ENCODE assay signal across 18 cellular contexts in the genomic region with DNA sequence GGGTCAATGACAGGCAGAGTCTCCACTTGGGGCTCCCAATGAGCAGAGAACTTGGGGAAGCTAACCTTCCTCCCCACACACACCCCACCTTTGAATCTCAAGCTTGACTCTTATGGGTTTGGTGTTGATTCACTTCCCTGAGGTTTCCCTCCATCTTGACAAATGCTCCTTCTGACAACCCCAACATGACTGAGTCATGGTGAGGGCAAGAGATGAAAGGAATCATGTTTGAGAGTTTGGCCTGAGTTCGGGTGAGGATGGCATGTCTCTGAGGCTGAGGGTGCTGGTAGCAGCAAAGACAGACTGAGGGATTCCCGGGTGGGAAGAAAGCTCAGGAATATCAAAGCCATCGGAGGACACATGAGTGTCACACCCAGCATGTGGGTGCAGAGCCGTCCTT. TPM values are rescaled to one million over a fixed set of nuclear protein-coding genes. Genes with fewer than 3 reads are reported as not detected.
A peak's percentile ranks its signal among the peaks of the same experiment; 100 is the strongest.
DNase-seq lines count a peak whose midpoint lies in the region; ATAC-seq, FAIRE-seq and TF ChIP-seq lines count a peak whose summit lies in the region.
"Had no signal": no experiment of that assay in that cellular context is flagged by ENCODE, and none has a peak within 500 bp of the region (broad histone marks: within the 10 kb centered on the region; RNA-seq: fewer than 3 reads in every experiment).

No MANE protein-coding gene starts in this region.

- DNase-seq in MCF 10A (ENCODE audit: unreplicated experiment) (peak; percentile 37), breast epithelium (ENCODE audit: low spot score in 2 of 2) (no peak), keratinocyte (ENCODE audit: low read depth, low spot score) (no peak), type B pancreatic cell (ENCODE audit: extremely low spot score, unreplicated experiment) (no peak), putamen (ENCODE audit: low spot score) (no peak), NCI-H1417 treated with DMSO at 0.1 percent for 48 hours (lab: John Stamatoyannopoulos, UW) (no peak)
- DNase-seq: Calu3, GDM1, MV-4-11, NCI-H1436, NCI-H2029 treated with DMSO at 0.1 percent for 48 hours, PC-9 had no signal

- H3K27ac Mint-ChIP-seq in MCF 10A (ENCODE audit: low read depth, unreplicated experiment) = no peak overlapping the region
- no peak overlapping the region for H3K27ac Mint-ChIP-seq in activated T-helper 17 cell treated with anti-CD3 and anti-CD28 coated beads, Interleukin-2, amount 50 U/mL, for 72 hours
- peak overlapping the region; percentile 54 for H3K27ac Mint-ChIP-seq in type B pancreatic cell

- no peaks in the 10 kb centered on the region for H3K36me3 ChIP-seq in breast epithelium
- no peaks in the 10 kb centered on the region for H3K36me3 ChIP-seq in keratinocyte (ENCODE audit: control insufficient read depth in 2 of 2, extremely low read depth in 1 of 2, insufficient read depth in 2 of 2, low read length in 2 of 2)

- intact Hi-C loops in MCF 10A (cut with micrococcal nuclease) (no loop called here), breast epithelium (cut with DNase I; ENCODE audit: low total_unique reads) (loop anchor here (10.0 kb wide), 1 partner anchor 82 kb away; no protein-coding TSS in a partner anchor)

- no peak overlapping the region for H3K9ac ChIP-seq in keratinocyte (ENCODE audit: control insufficient read depth, extremely low read depth, insufficient read depth, low read length)

- no TSS peak for BruUV-seq in MCF 10A (replicated peaks; lab: Mats Ljungman, UMichigan)

- no peak overlapping the region for H2AFZ ChIP-seq in keratinocyte (ENCODE audit: control insufficient read depth, low read length)
- H2AFZ ChIP-seq: PC-9 had no signal

- H3K4me1 ChIP-seq in breast epithelium (peaks cover 10 to 11% of the 10 kb centered on the region in 2 donors), keratinocyte (ENCODE audit: control insufficient read depth, extremely low read depth, insufficient read depth, low read length) (peaks cover 43% of the 10 kb centered on the region)

- no peaks in the 10 kb centered on the region for H3K27me3 Mint-ChIP-seq in MCF 10A (ENCODE audit: insufficient read depth, unreplicated experiment)
- peaks cover 33% of the 10 kb centered on the region for H3K27me3 Mint-ChIP-seq in activated T-helper 17 cell treated with anti-CD3 and anti-CD28 coated beads, Interleukin-2, amount 50 U/mL, for 72 hours
- H3K27me3 Mint-ChIP-seq in type B pancreatic cell = peaks cover 2% of the 10 kb centered on the region

- CTCF ChIA-PET in MCF 10A (lab: Yijun Ruan, JAX) = interaction anchor here (0.8 to 22.4 kb wide), 3 partner anchors 94 to 147 kb away, joined by 4 to 415 read pairs (median 218); no protein-coding TSS in a partner anchor

- POLR2A ChIA-PET in MCF 10A (lab: Yijun Ruan, JAX) = interaction anchor here (0.6 to 1.2 kb wide), 3 partner anchors 26 to 136 kb away, joined by 3 to 5 read pairs (median 4); no protein-coding TSS in a partner anchor

- no peak overlapping the region for H3K4me2 ChIP-seq in keratinocyte (ENCODE audit: control insufficient read depth, extremely low read depth, insufficient read depth, low read depth, low read length)
- H3K4me2 ChIP-seq: PC-9 had no signal

- ATAC-seq in activated T-helper 17 cell treated with anti-CD3 and anti-CD28 coated beads, Interleukin-2, amount 50 U/mL, for 72 hours (replicated peaks) = peak; percentile 13
- no peak for ATAC-seq in GM19035 (IDR thresholded peaks at IDR 0.05; ENCODE audit: unreplicated experiment)
- ATAC-seq: HepG2 had no signal

- no peaks in the 10 kb centered on the region for H3K9me3 Mint-ChIP-seq in MCF 10A (ENCODE audit: unreplicated experiment)
- H3K9me3 Mint-ChIP-seq in activated T-helper 17 cell treated with anti-CD3 and anti-CD28 coated beads, Interleukin-2, amount 50 U/mL, for 72 hours = no peaks in the 10 kb centered on the region
- no peaks in the 10 kb centered on the region for H3K9me3 Mint-ChIP-seq in type B pancreatic cell

- H3K27ac ChIP-seq in breast epithelium (no peak overlapping the region), keratinocyte (ENCODE audit: control insufficient read depth, insufficient read depth, low read length) (no peak overlapping the region)
- H3K27ac ChIP-seq: 22Rv1, PC-9, SK-N-MC had no signal

- H3K36me3 Mint-ChIP-seq in MCF 10A (ENCODE audit: insufficient read depth, unreplicated experiment) (peaks cover 4% of the 10 kb centered on the region), type B pancreatic cell (no peaks in the 10 kb centered on the region)
- H3K36me3 Mint-ChIP-seq in activated T-helper 17 cell treated with anti-CD3 and anti-CD28 coated beads, Interleukin-2, amount 50 U/mL, for 72 hours (ENCODE audit: low read depth) = peaks cover under 1% of the 10 kb centered on the region

- no peak for TF ChIP-seq CTCF in MCF 10A (IDR thresholded peaks at IDR 0.05; ENCODE audit: unreplicated experiment)
- TF ChIP-seq CTCF in breast epithelium (IDR thresholded peaks at IDR 0.05) = no peak
- no peak for TF ChIP-seq CTCF in keratinocyte (optimal IDR thresholded peaks at IDR 0.05 in 1 of 3, IDR thresholded peaks at IDR 0.05 in 1 of 3, conservative IDR thresholded peaks at IDR 0.05 in 1 of 3; ENCODE audit: extremely low read depth in 1 of 3, insufficient read depth in 2 of 3, low read length in 3 of 3)
- TF ChIP-seq CTCF in type B pancreatic cell (conservative IDR thresholded peaks at IDR 0.05) = no peak

- H3K27me3 ChIP-seq in breast epithelium = no peaks in the 10 kb centered on the region
- no peaks in the 10 kb centered on the region for H3K27me3 ChIP-seq in keratinocyte (ENCODE audit: control insufficient read depth, extremely low read depth, insufficient read depth, low read length)

- H3K4me3 ChIP-seq in breast epithelium (no peak overlapping the region), keratinocyte (ENCODE audit: control insufficient read depth in 2 of 3, extremely low read depth in 1 of 3, insufficient read depth in 2 of 3, low read depth in 1 of 3, low read length in 3 of 3) (no peak overlapping the region)
- H3K4me3 ChIP-seq: PC-9, SK-N-MC had no signal

- no peak for TF ChIP-seq POLR2A in breast epithelium (IDR thresholded peaks at IDR 0.05)

- H3K4me1 Mint-ChIP-seq in MCF 10A (ENCODE audit: insufficient read depth, unreplicated experiment) (peaks cover 30% of the 10 kb centered on the region), type B pancreatic cell (ENCODE audit: unreplicated experiment) (peaks cover 25% of the 10 kb centered on the region)
- peaks cover 8% of the 10 kb centered on the region for H3K4me1 Mint-ChIP-seq in activated T-helper 17 cell treated with anti-CD3 and anti-CD28 coated beads, Interleukin-2, amount 50 U/mL, for 72 hours

- dilution Hi-C loops in keratinocyte (cut with MboI; ENCODE audit: extremely low pct_ligation_motif_present, low sequenced_read_pairs) = no loop called here

- H3K79me2 ChIP-seq in keratinocyte (ENCODE audit: control insufficient read depth, insufficient read depth, low read length) = no peaks in the 10 kb centered on the region

- FAIRE-seq in keratinocyte (lab: Jason Lieb, UNC) = peak; percentile 82
- FAIRE-seq: GM12892, HepG2 had no signal

- H3K9me3 ChIP-seq in breast epithelium = no peaks in the 10 kb centered on the region
- H3K9me3 ChIP-seq in keratinocyte (ENCODE audit: control insufficient read depth, low read depth, low read length) = no peaks in the 10 kb centered on the region

- no peaks in the 10 kb centered on the region for H3K9me1 ChIP-seq in keratinocyte (ENCODE audit: control insufficient read depth, extremely low read depth, insufficient read depth, low read length)

- no peaks in the 10 kb centered on the region for H4K20me1 ChIP-seq in keratinocyte (ENCODE audit: control insufficient read depth, extremely low read depth, insufficient read depth, low read length)

- H3K4me3 Mint-ChIP-seq in MCF 10A (ENCODE audit: unreplicated experiment) (no peak overlapping the region), type B pancreatic cell (no peak overlapping the region)
- no peak overlapping the region for H3K4me3 Mint-ChIP-seq in activated T-helper 17 cell treated with anti-CD3 and anti-CD28 coated beads, Interleukin-2, amount 50 U/mL, for 72 hours

RNA-seq across cellular contexts. Expression of a gene that starts 18.7 kb away (rescaled TPM):
- total RNA-seq in MCF 10A (2022) (0.21 and 0.27 TPM in 2 replicates), breast epithelium (under 1 TPM in 1 of 3 donors, not detected in 2; 0.44 TPM), type B pancreatic cell (ENCODE audit: low replicate concordance) (0.85 and 7.4 TPM in 2 replicates)
- not detected for total RNA-seq in activated T-helper 17 cell treated with anti-CD3 and anti-CD28 coated beads, Interleukin-2, amount 50 U/mL, for 72 hours
- polyA plus RNA-seq in keratinocyte = 0.85 to 1.6 TPM (median 1.5 TPM) in 3 replicates
- polyA plus RNA-seq in keratinocyte (2011; ENCODE audit: low read depth) = 1.0 TPM
- 1.4 and 1.7 TPM in 2 replicates for polyA plus RNA-seq in keratinocyte (2011; cell fraction: cytosol; rRNA removed)
- polyA plus RNA-seq in keratinocyte (2011; cell fraction: nucleus; rRNA removed) = 1.5 and 2.1 TPM in 2 replicates
- 1.6 TPM in 2 replicates for polyA plus RNA-seq in keratinocyte (2012; ENCODE audit: low replicate concordance)
- 0.10 to 0.74 TPM (median 0.43 TPM) in 3 replicates for polyA minus RNA-seq in keratinocyte
- not detected for polyA minus RNA-seq in keratinocyte (2011; cell fraction: cytosol; rRNA and poly(A)+ RNA removed)
- 0.32 and 0.93 TPM in 2 replicates for polyA minus RNA-seq in keratinocyte (2011; cell fraction: nucleus; rRNA and poly(A)+ RNA removed)
- total RNA-seq: Calu3, HepG2 had no signal
- polyA plus RNA-seq: HepG2 had no signal

RNA-seq across cellular contexts. Expression of a gene that starts 25.1 kb away (rescaled TPM):
- total RNA-seq in MCF 10A (2022) (0.68 TPM in 1 of 2 replicates, not detected in the other), breast epithelium (1,000 to 10,000 TPM in 1 of 3 donors, 100 to 1,000 TPM in 1, 1 to 10 TPM in 1; 6.7 to 1,011 (median 375) TPM), type B pancreatic cell (ENCODE audit: low replicate concordance) (750 and 2,036 TPM in 2 replicates)
- not detected for total RNA-seq in activated T-helper 17 cell treated with anti-CD3 and anti-CD28 coated beads, Interleukin-2, amount 50 U/mL, for 72 hours
- 29.7 to 60.4 TPM (median 35.5 TPM) in 3 replicates for polyA plus RNA-seq in keratinocyte
- 8.6 TPM for polyA plus RNA-seq in keratinocyte (2011; ENCODE audit: low read depth)
- 22.7 and 31.3 TPM in 2 replicates for polyA plus RNA-seq in keratinocyte (2011; cell fraction: cytosol; rRNA removed)
- polyA plus RNA-seq in keratinocyte (2011; cell fraction: nucleus; rRNA removed) = 39.4 and 46.1 TPM in 2 replicates
- polyA plus RNA-seq in keratinocyte (2012; ENCODE audit: low replicate concordance) = 4.1 and 67.7 TPM in 2 replicates
- 27.5 to 67.0 TPM (median 34.9 TPM) in 3 replicates for polyA minus RNA-seq in keratinocyte
- polyA minus RNA-seq in keratinocyte (2011; cell fraction: cytosol; rRNA and poly(A)+ RNA removed) = 44.3 TPM
- polyA minus RNA-seq in keratinocyte (2011; cell fraction: nucleus; rRNA and poly(A)+ RNA removed) = 14.4 and 24.6 TPM in 2 replicates

RNA-seq across cellular contexts. Expression of a gene that starts 33.5 kb away (rescaled TPM):
- 696 and 1,755 TPM in 2 replicates for total RNA-seq in MCF 10A (2022)
- total RNA-seq in breast epithelium = 100 to 1,000 TPM in 2 of 3 donors, under 1 TPM in 1; 0.80 to 692 (median 388) TPM
- total RNA-seq in activated T-helper 17 cell treated with anti-CD3 and anti-CD28 coated beads, Interleukin-2, amount 50 U/mL, for 72 hours = not detected
- 26,041 to 32,523 TPM (median 29,603 TPM) in 3 replicates for polyA plus RNA-seq in keratinocyte
- polyA plus RNA-seq in keratinocyte (2011; ENCODE audit: low read depth) = 31,901 TPM
- polyA plus RNA-seq in keratinocyte (2011; cell fraction: cytosol; rRNA removed) = 21,475 and 38,030 TPM in 2 replicates
- polyA plus RNA-seq in keratinocyte (2011; cell fraction: nucleus; rRNA removed) = 27,919 and 28,945 TPM in 2 replicates
- polyA plus RNA-seq in keratinocyte (2012; ENCODE audit: low replicate concordance) = 14,568 and 23,086 TPM in 2 replicates
- polyA minus RNA-seq in keratinocyte = 19,979 to 26,270 TPM (median 20,630 TPM) in 3 replicates
- polyA minus RNA-seq in keratinocyte (2011; cell fraction: cytosol; rRNA and poly(A)+ RNA removed) = 27,275 TPM
- polyA minus RNA-seq in keratinocyte (2011; cell fraction: nucleus; rRNA and poly(A)+ RNA removed) = 10,810 and 12,637 TPM in 2 replicates
- total RNA-seq in type B pancreatic cell (ENCODE audit: low replicate concordance) = 0.19 and 0.64 TPM in 2 replicates
- total RNA-seq: HepG2 had no signal

RNA-seq across cellular contexts. Expression of a gene that starts 34.5 kb away (rescaled TPM):
- 28.8 and 83.4 TPM in 2 replicates for total RNA-seq in MCF 10A (2022)
- 1,000 to 10,000 TPM in 1 of 3 donors, 100 to 1,000 TPM in 1, under 1 TPM in 1; 0.80 to 2,244 (median 331) TPM for total RNA-seq in breast epithelium
- not detected for total RNA-seq in activated T-helper 17 cell treated with anti-CD3 and anti-CD28 coated beads, Interleukin-2, amount 50 U/mL, for 72 hours
- 505 to 838 TPM (median 729 TPM) in 3 replicates for polyA plus RNA-seq in keratinocyte
- 432 TPM for polyA plus RNA-seq in keratinocyte (2011; ENCODE audit: low read depth)
- 289 and 341 TPM in 2 replicates for polyA plus RNA-seq in keratinocyte (2011; cell fraction: cytosol; rRNA removed)
- polyA plus RNA-seq in keratinocyte (2011; cell fraction: nucleus; rRNA removed) = 596 and 717 TPM in 2 replicates
- polyA plus RNA-seq in keratinocyte (2012; ENCODE audit: low replicate concordance) = 349 and 756 TPM in 2 replicates
- 290 to 313 TPM (median 304 TPM) in 3 replicates for polyA minus RNA-seq in keratinocyte
- polyA minus RNA-seq in keratinocyte (2011; cell fraction: cytosol; rRNA and poly(A)+ RNA removed) = 129 TPM
- polyA minus RNA-seq in keratinocyte (2011; cell fraction: nucleus; rRNA and poly(A)+ RNA removed) = 90.1 and 93.1 TPM in 2 replicates
- 208 and 840 TPM in 2 replicates for total RNA-seq in type B pancreatic cell (ENCODE audit: low replicate concordance)

RNA-seq across cellular contexts. Expression of a gene that starts 47.8 kb away (rescaled TPM):
- total RNA-seq in MCF 10A (2022) (not detected in 2 replicates), breast epithelium (1 to 10 TPM in 1 of 3 donors, not detected in 2; 1.6 TPM), type B pancreatic cell (ENCODE audit: low replicate concordance) (869 and 1,618 TPM in 2 replicates)
- total RNA-seq in activated T-helper 17 cell treated with anti-CD3 and anti-CD28 coated beads, Interleukin-2, amount 50 U/mL, for 72 hours = not detected
- polyA plus RNA-seq in keratinocyte = 15.2 to 46.6 TPM (median 24.0 TPM) in 3 replicates
- 4.2 TPM for polyA plus RNA-seq in keratinocyte (2011; ENCODE audit: low read depth)
- 38.3 and 41.9 TPM in 2 replicates for polyA plus RNA-seq in keratinocyte (2011; cell fraction: cytosol; rRNA removed)
- 84.8 and 170 TPM in 2 replicates for polyA plus RNA-seq in keratinocyte (2011; cell fraction: nucleus; rRNA removed)
- 5.4 and 12.9 TPM in 2 replicates for polyA plus RNA-seq in keratinocyte (2012; ENCODE audit: low replicate concordance)
- polyA minus RNA-seq in keratinocyte = 20.5 to 41.8 TPM (median 22.2 TPM) in 3 replicates
- 23.6 TPM for polyA minus RNA-seq in keratinocyte (2011; cell fraction: cytosol; rRNA and poly(A)+ RNA removed)
- polyA minus RNA-seq in keratinocyte (2011; cell fraction: nucleus; rRNA and poly(A)+ RNA removed) = 32.3 and 50.6 TPM in 2 replicates
- total RNA-seq: HepG2 had no signal
- polyA plus RNA-seq: HepG2 had no signal
